8 cellular contexts compared by ENCODE assay signal in genomic region chr17:39462644-39463375, GRCh38. TPM values are rescaled to one million over a fixed set of nuclear protein-coding genes. Genes with fewer than 3 reads are reported as not detected.
DNase-seq lines count a peak whose midpoint lies in the region; ATAC-seq and FAIRE-seq lines count a peak whose summit lies in the region.

No MANE protein-coding gene starts in this region.

- no peaks in the 10 kb centered on the region for H3K4me1 ChIP-seq in SJCRH30

- H3K36me3 ChIP-seq in SJCRH30 = no peaks in the 10 kb centered on the region; the same call in 1 of the 2 replicates

- peaks cover 0 to 3% (median 0%) of the 10 kb centered on the region in 7 donors for H3K9me3 Mint-ChIP-seq in naive B cell

- peak overlapping the region; percentile 93 to 100 (median 96) for H3K4me3 Mint-ChIP-seq in naive B cell

- FAIRE-seq in frontal cortex (lab: Jason Lieb, UNC) = no peak

- DNase-seq in activated CD4-positive, CD25-positive, alpha-beta regulatory T cell treated with anti-CD3 and anti-CD28 coated beads, Interleukin-2, amount 50 U/mL, for 72 hours = peak; percentile 32
- DNase-seq in SJCRH30 (peak; percentile 8 to 13), epithelial cell of prostate (ENCODE audit: low read depth, low spot score) (no peak), naive B cell (no peak), pons (ENCODE audit: low spot score) (no peak), frontal cortex (ENCODE audit: low spot score in 2 of 2) (no peak)
- no peak for DNase-seq in effector CD4-positive, alpha-beta T cell

- no peaks in the 10 kb centered on the region for H3K27me3 ChIP-seq in SJCRH30

- H3K4me1 Mint-ChIP-seq in naive B cell = peaks cover 33 to 59% (median 36%) of the 10 kb centered on the region in 3 donors

- peaks cover 0 to 8% of the 10 kb centered on the region in 2 donors for H3K36me3 Mint-ChIP-seq in naive B cell

- H3K27me3 Mint-ChIP-seq in naive B cell = no peaks in the 10 kb centered on the region

- no peak overlapping the region for H3K27ac ChIP-seq in SJCRH30
- H3K27ac ChIP-seq in epithelial cell of prostate = peak overlapping the region; percentile 93

- peak overlapping the region; percentile 99 for H3K4me3 ChIP-seq in SJCRH30

- peak overlapping the region; percentile 49 to 99 (median 96) for H3K27ac Mint-ChIP-seq in naive B cell

- H3K9me3 ChIP-seq in SJCRH30 (replicated peaks) = no peaks in the 10 kb centered on the region

- ATAC-seq in activated CD4-positive, CD25-positive, alpha-beta regulatory T cell treated with anti-CD3 and anti-CD28 coated beads, Interleukin-2, amount 50 U/mL, for 24 hours = no peak
- no peak for ATAC-seq in naive B cell (ENCODE audit: low read depth in 2 of 2)

RNA-seq across cellular contexts. Expression of gene CDK12, which starts 1.5 kb away (rescaled TPM):
- total RNA-seq in SJCRH30 (2014; rRNA removed; shearing (Covaris generic)) = 47.6 and 51.9 TPM in 2 replicates
- polyA plus RNA-seq in naive B cell (ENCODE audit: low read depth in 6 of 6) = 1 to 10 TPM in 5 of 6 donors, under 1 TPM in 1; 0.32 to 8.1 (median 4.3) TPM
- total RNA-seq in frontal cortex = 16.7 TPM

RNA-seq across cellular contexts. Expression of gene MED1, which starts 11.7 kb away (rescaled TPM):
- 34.0 and 35.9 TPM in 2 replicates for total RNA-seq in SJCRH30 (2014; rRNA removed; shearing (Covaris generic))
- polyA plus RNA-seq in naive B cell (ENCODE audit: low read depth in 6 of 6) = 10 to 100 TPM in 5 of 6 donors, 1 to 10 TPM in 1; 6.9 to 24.4 (median 20.2) TPM
- 22.4 TPM for total RNA-seq in frontal cortex

Comparison
In these comparisons a context has a peak if more than half of its experiments do, and no peak if none do; other contexts are left out.
1. DNase-seq: peak in activated CD4-positive, CD25-positive, alpha-beta regulatory T cell treated with anti-CD3 and anti-CD28 coated beads, Interleukin-2, amount 50 U/mL, for 72 hours (single experiment) and SJCRH30 (2 of 2); none in epithelial cell of prostate (single experiment), naive B cell (single experiment), pons (single experiment), frontal cortex (0 of 2) and effector CD4-positive, alpha-beta T cell (single experiment).